1 cellular context compared by ENCODE assay signal in the genomic region with DNA sequence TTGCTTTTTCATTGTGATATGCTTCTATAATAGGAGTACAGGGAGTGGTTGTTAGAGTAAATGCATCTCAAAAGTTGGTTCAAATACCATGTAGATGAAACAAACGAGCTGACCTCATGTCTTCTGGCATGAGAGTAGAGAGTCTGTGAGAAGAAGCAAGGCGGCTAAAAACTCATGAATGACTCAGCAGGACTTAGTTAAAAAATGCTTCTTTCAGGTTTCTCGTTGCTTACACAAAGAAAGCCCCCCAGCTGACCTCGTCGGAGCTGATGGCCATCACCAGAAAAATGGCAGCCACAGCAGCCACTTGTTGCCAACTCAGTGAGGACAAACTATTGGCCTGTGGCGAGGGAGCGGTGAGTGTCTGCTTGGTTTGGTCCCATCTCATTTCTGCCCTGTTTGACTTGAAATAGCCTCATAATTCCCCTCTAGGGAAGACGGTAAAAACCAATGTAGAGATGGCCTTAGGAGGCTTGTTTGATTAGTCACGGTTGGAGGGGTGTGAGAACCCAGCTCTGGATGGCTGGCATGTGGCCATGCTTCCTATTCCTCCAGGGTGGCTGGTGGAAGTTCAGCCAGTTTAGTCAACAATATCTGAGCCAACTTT.
A peak's percentile ranks its signal among the peaks of the same experiment; 100 is the strongest.
TF ChIP-seq lines count a peak whose summit lies in the region.

No MANE protein-coding gene starts in this region.

TF ChIP-seq in HepG2, 621 proteins besides CTCF, POLR2A, EP300 and RAD21 (continues in another document):
- TF ChIP-seq CHD2 (IDR thresholded peaks at IDR 0.05; ENCODE audit: low read depth, low read length), result no peak
- peak; percentile 93 for TF ChIP-seq ZC3H4 (CRISPR knock-in tag; IDR thresholded peaks at IDR 0.05; ENCODE audit: borderline replicate concordance)
- 0 out of 2 replicates have a peak, but pooled peaks have one; percentile 21 for TF ChIP-seq REPIN1 (CRISPR knock-in tag; IDR thresholded peaks at IDR 0.05; ENCODE audit: borderline replicate concordance, low read depth)
- TF ChIP-seq ATF3 (CRISPR knock-in tag; IDR thresholded peaks at IDR 0.05), result no peak
- no peak for TF ChIP-seq ESRRA (CRISPR knock-in tag; IDR thresholded peaks at IDR 0.05; ENCODE audit: low read depth)
- no peak for TF ChIP-seq ZNF761 (CRISPR knock-in tag; conservative IDR thresholded peaks at IDR 0.05)
- peak; percentile 64 for TF ChIP-seq YY1 (IDR thresholded peaks at IDR 0.05; ENCODE audit: insufficient read depth, insufficient replicate concordance, low read depth, low read length)
- no peak for TF ChIP-seq ZNF280D (CRISPR knock-in tag; IDR thresholded peaks at IDR 0.05)
- no peak for TF ChIP-seq ZNF83 (CRISPR knock-in tag; IDR thresholded peaks at IDR 0.05; ENCODE audit: borderline replicate concordance)
- TF ChIP-seq KDM5B (CRISPR knock-in tag; IDR thresholded peaks at IDR 0.05; ENCODE audit: borderline replicate concordance), result peak; percentile 46; the same call in 1 of the 2 replicates
- TF ChIP-seq MED8 (CRISPR knock-in tag; IDR thresholded peaks at IDR 0.05; ENCODE audit: insufficient replicate concordance), result no peak
- peak; percentile 82 for TF ChIP-seq RBM22 (optimal IDR thresholded peaks at IDR 0.05; ENCODE audit: low read length)
- TF ChIP-seq MED1 (CRISPR knock-in tag; IDR thresholded peaks at IDR 0.05), result no peak
- TF ChIP-seq TGIF2 (CRISPR knock-in tag; IDR thresholded peaks at IDR 0.05), result no peak
- TF ChIP-seq TBP (CRISPR knock-in tag; IDR thresholded peaks at IDR 0.05), result no peak
- TF ChIP-seq ZNF589 (CRISPR knock-in tag; conservative IDR thresholded peaks at IDR 0.05), result 0 out of 2 replicates have a peak, but pooled peaks have one; percentile 39
- no peak for TF ChIP-seq JUNB (CRISPR knock-in tag; IDR thresholded peaks at IDR 0.05; ENCODE audit: borderline replicate concordance)
- no peak for TF ChIP-seq MLX (CRISPR knock-in tag; IDR thresholded peaks at IDR 0.05)
- TF ChIP-seq POLR2G (IDR thresholded peaks at IDR 0.05; ENCODE audit: low read depth, low read length), result peak; percentile 51
- TF ChIP-seq, protein P1, sequence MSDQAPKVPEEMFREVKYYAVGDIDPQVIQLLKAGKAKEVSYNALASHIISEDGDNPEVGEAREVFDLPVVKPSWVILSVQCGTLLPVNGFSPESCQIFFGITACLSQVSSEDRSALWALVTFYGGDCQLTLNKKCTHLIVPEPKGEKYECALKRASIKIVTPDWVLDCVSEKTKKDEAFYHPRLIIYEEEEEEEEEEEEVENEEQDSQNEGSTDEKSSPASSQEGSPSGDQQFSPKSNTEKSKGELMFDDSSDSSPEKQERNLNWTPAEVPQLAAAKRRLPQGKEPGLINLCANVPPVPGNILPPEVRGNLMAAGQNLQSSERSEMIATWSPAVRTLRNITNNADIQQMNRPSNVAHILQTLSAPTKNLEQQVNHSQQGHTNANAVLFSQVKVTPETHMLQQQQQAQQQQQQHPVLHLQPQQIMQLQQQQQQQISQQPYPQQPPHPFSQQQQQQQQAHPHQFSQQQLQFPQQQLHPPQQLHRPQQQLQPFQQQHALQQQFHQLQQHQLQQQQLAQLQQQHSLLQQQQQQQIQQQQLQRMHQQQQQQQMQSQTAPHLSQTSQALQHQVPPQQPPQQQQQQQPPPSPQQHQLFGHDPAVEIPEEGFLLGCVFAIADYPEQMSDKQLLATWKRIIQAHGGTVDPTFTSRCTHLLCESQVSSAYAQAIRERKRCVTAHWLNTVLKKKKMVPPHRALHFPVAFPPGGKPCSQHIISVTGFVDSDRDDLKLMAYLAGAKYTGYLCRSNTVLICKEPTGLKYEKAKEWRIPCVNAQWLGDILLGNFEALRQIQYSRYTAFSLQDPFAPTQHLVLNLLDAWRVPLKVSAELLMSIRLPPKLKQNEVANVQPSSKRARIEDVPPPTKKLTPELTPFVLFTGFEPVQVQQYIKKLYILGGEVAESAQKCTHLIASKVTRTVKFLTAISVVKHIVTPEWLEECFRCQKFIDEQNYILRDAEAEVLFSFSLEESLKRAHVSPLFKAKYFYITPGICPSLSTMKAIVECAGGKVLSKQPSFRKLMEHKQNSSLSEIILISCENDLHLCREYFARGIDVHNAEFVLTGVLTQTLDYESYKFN (CRISPR knock-in tag; conservative IDR thresholded peaks at IDR 0.05), result no peak
- no peak for TF ChIP-seq SYNCRIP (IDR thresholded peaks at IDR 0.05; ENCODE audit: insufficient read depth, low read depth, low read length)
- peak; percentile 49; the same call in 1 of the 2 replicates for TF ChIP-seq BATF2 (CRISPR knock-in tag; IDR thresholded peaks at IDR 0.05)
- TF ChIP-seq KLF16 (CRISPR knock-in tag; IDR thresholded peaks at IDR 0.05), result 0 out of 4 replicates have a peak, but pooled peaks of 1 of the 2 experiments have one; percentile 22
- TF ChIP-seq NCOA5 (CRISPR knock-in tag; IDR thresholded peaks at IDR 0.05), result no peak
- no peak for TF ChIP-seq NR2C2 (CRISPR knock-in tag; IDR thresholded peaks at IDR 0.05; ENCODE audit: borderline replicate concordance)
- TF ChIP-seq POLR2AphosphoS5 (IDR thresholded peaks at IDR 0.05; ENCODE audit: low read depth, low read length), result peak; percentile 72
- no peak for TF ChIP-seq ZNF207 (IDR thresholded peaks at IDR 0.05; ENCODE audit: borderline replicate concordance)
- no peak for TF ChIP-seq ZNF451 (CRISPR knock-in tag; IDR thresholded peaks at IDR 0.05)
- TF ChIP-seq ZNF556 (CRISPR knock-in tag; IDR thresholded peaks at IDR 0.05; ENCODE audit: borderline replicate concordance), result 0 out of 2 replicates have a peak, but pooled peaks have one; percentile 13
- no peak for TF ChIP-seq ZNF576 (CRISPR knock-in tag; IDR thresholded peaks at IDR 0.05)
- TF ChIP-seq RBFOX2 (IDR thresholded peaks at IDR 0.05; ENCODE audit: low read depth, low read length), result peak; percentile 69
- TF ChIP-seq ZNF770 (CRISPR knock-in tag; IDR thresholded peaks at IDR 0.05), result no peak
- 0 out of 2 replicates have a peak, but pooled peaks have one; percentile 40 for TF ChIP-seq ATF2 (CRISPR knock-in tag; IDR thresholded peaks at IDR 0.05)
- TF ChIP-seq ZNF570 (CRISPR knock-in tag; IDR thresholded peaks at IDR 0.05; ENCODE audit: borderline replicate concordance), result no peak
- TF ChIP-seq BORCS8-MEF2B (CRISPR knock-in tag; IDR thresholded peaks at IDR 0.05), result peak; percentile 74
- no peak for TF ChIP-seq ZNF205 (CRISPR knock-in tag; IDR thresholded peaks at IDR 0.05)
- 0 out of 2 replicates have a peak, but pooled peaks have one; percentile 8 for TF ChIP-seq ZFAT (CRISPR knock-in tag; conservative IDR thresholded peaks at IDR 0.05)
- TF ChIP-seq NONO (IDR thresholded peaks at IDR 0.05), result no peak
- peak; percentile 54 for TF ChIP-seq NONO (CRISPR knock-in tag; conservative IDR thresholded peaks at IDR 0.05)
- TF ChIP-seq ZNF569 (CRISPR knock-in tag; IDR thresholded peaks at IDR 0.05; ENCODE audit: borderline replicate concordance), result no peak
- TF ChIP-seq ZNF430 (CRISPR knock-in tag; IDR thresholded peaks at IDR 0.05), result 0 out of 2 replicates have a peak, but pooled peaks have one; percentile 28
- TF ChIP-seq ZNF138 (CRISPR knock-in tag; IDR thresholded peaks at IDR 0.05; ENCODE audit: low read depth), result no peak
- TF ChIP-seq, protein P2, sequence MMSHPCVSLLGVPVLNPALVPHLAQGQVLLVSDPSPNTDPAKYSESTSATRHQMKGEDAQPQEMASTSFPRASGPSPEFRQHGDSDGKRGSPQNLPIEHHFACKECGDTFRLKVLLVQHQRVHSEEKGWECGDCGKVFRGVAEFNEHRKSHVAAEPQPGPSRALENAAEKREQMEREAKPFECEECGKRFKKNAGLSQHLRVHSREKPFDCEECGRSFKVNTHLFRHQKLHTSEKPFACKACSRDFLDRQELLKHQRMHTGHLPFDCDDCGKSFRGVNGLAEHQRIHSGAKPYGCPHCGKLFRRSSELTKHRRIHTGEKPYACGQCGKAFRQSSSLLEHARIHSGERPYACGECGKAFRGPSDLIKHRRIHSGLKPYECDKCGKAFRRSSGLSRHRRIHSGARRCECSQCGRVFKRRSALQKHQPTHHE (CRISPR knock-in tag; IDR thresholded peaks at IDR 0.05; ENCODE audit: borderline replicate concordance), result no peak
- TF ChIP-seq IRF2 (CRISPR knock-in tag; IDR thresholded peaks at IDR 0.05), result no peak
- TF ChIP-seq HOXA9 (CRISPR knock-in tag; IDR thresholded peaks at IDR 0.05; ENCODE audit: borderline replicate concordance), result 0 out of 2 replicates have a peak, but pooled peaks have one; percentile 19
